27 cellular contexts compared by ENCODE assay signal in the genomic region with DNA sequence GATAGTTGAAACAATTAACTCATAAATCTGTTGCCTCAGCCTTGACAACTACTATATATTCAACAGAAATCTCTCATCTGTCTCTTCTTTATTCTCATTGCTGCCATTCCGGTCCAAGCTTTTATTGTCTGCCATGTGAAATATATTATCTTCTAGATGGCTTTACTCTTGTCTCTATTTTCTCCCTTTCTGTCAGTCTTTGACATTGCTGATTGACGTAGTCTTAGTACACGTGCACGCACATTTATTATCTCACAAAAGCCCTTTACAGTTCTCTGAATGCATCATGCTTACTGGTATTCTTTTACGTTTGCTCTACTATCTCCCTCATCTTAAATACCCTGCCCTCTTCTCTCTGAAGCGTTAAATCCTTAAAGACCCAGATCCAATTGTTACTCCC. TPM values are rescaled to one million over a fixed set of nuclear protein-coding genes. Genes with fewer than 3 reads are reported as not detected.
A peak's percentile ranks its signal among the peaks of the same experiment; 100 is the strongest.
DNase-seq lines count a peak whose midpoint lies in the region; ATAC-seq and TF ChIP-seq lines count a peak whose summit lies in the region.
"Had no signal": no experiment of that assay in that cellular context is flagged by ENCODE, and none has a peak within 500 bp of the region (broad histone marks: within the 10 kb centered on the region; RNA-seq: fewer than 3 reads in every experiment).

No MANE protein-coding gene starts in this region.

- no peak for DNase-seq in T-helper 2 cell treated with Interferon-gamma antibody and Interleukin-4, amounts not matched to agents 5 μg/mL and 100 μg/mL, for 36 hours (ENCODE audit: low spot score)
- DNase-seq in T-helper 2 cell (no peak), immature natural killer cell (no peak), Ammon's horn (ENCODE audit: low spot score) (no peak), NCI-H2081 treated with DMSO at 0.1 percent for 48 hours (lab: John Stamatoyannopoulos, UW) (no peak), C1 segment of cervical spinal cord (lab: John Stamatoyannopoulos, UW) (no peak)
- no peak for DNase-seq in CD4-positive, alpha-beta T cell
- no peak for DNase-seq in activated T-helper 1 cell treated with anti-CD3 and anti-CD28 coated beads, Interleukin-12 subunit alpha, Interleukin-12 subunit beta, Interleukin-2, Interleukin-4 antibody, amounts not matched to agents 30 ng/mL and 10 ng/mL and 1 ng/mL, durations not matched to agents 14 hours and 24 hours and 36 hours (ENCODE audit: low spot score)
- DNase-seq: adrenal gland; DMS153; dorsolateral prefrontal cortex; gastrocnemius medialis; kidney glomerular epithelial cell; mammary epithelial cell; NCI-H1417 treated with DMSO at 0.1 percent for 48 hours; NCI-H2171; NCI-H69; PC-3; SIG-M5; stimulated activated CD4-positive, alpha-beta T cell treated with anti-CD3 and anti-CD28 coated beads, Interleukin-4, amount 100 ng/mL, for 1 hour had no signal

- H3K9me3 Mint-ChIP-seq in T-helper 2 cell treated with Interferon-gamma antibody and Interleukin-4, amounts not matched to agents 5 μg/mL and 100 μg/mL, for 36 hours, result no peaks in the 10 kb centered on the region
- no peaks in the 10 kb centered on the region for H3K9me3 Mint-ChIP-seq in CD4-positive, alpha-beta T cell
- H3K9me3 Mint-ChIP-seq in activated T-helper 1 cell treated with anti-CD3 and anti-CD28 coated beads, Interleukin-12 subunit alpha, Interleukin-12 subunit beta, Interleukin-2, Interleukin-4 antibody, amounts not matched to agents 30 ng/mL and 10 ng/mL and 1 ng/mL, durations not matched to agents 14 hours and 24 hours and 36 hours, result no peaks in the 10 kb centered on the region
- H3K9me3 Mint-ChIP-seq in immature natural killer cell, result no peaks in the 10 kb centered on the region
- H3K9me3 Mint-ChIP-seq: WTC11 had no signal

- no peaks in the 10 kb centered on the region for H3K27me3 ChIP-seq in CD4-positive, alpha-beta T cell (ENCODE audit: control insufficient read depth, insufficient read depth, low read length)
- H3K27me3 ChIP-seq: adrenal gland, cardiac muscle cell, dorsolateral prefrontal cortex, gastrocnemius medialis had no signal

- no peaks in the 10 kb centered on the region for H3K9me3 ChIP-seq in CD4-positive, alpha-beta T cell (ENCODE audit: control insufficient read depth, low read length)
- H3K9me3 ChIP-seq: adrenal gland, gastrocnemius medialis had no signal

- no peaks in the 10 kb centered on the region for H3K27me3 Mint-ChIP-seq in T-helper 2 cell treated with Interferon-gamma antibody and Interleukin-4, amounts not matched to agents 5 μg/mL and 100 μg/mL, for 36 hours (ENCODE audit: low read depth)
- H3K27me3 Mint-ChIP-seq in CD4-positive, alpha-beta T cell, result no peaks in the 10 kb centered on the region
- H3K27me3 Mint-ChIP-seq in activated T-helper 1 cell treated with anti-CD3 and anti-CD28 coated beads, Interleukin-12 subunit alpha, Interleukin-12 subunit beta, Interleukin-2, Interleukin-4 antibody, amounts not matched to agents 30 ng/mL and 10 ng/mL and 1 ng/mL, durations not matched to agents 14 hours and 24 hours and 36 hours (ENCODE audit: insufficient read depth), result no peaks in the 10 kb centered on the region
- peaks cover 2 to 10% (median 5%) of the 10 kb centered on the region in 3 donors for H3K27me3 Mint-ChIP-seq in immature natural killer cell (ENCODE audit: low read depth in 3 of 3)
- H3K27me3 Mint-ChIP-seq: progenitor cell of endocrine pancreas had no signal

- H3K4me3 Mint-ChIP-seq in T-helper 2 cell treated with Interferon-gamma antibody and Interleukin-4, amounts not matched to agents 5 μg/mL and 100 μg/mL, for 36 hours, result peak overlapping the region; percentile 31
- peak overlapping the region; percentile 44 for H3K4me3 Mint-ChIP-seq in CD4-positive, alpha-beta T cell
- peak overlapping the region; percentile 3 for H3K4me3 Mint-ChIP-seq in activated T-helper 1 cell treated with anti-CD3 and anti-CD28 coated beads, Interleukin-12 subunit alpha, Interleukin-12 subunit beta, Interleukin-2, Interleukin-4 antibody, amounts not matched to agents 30 ng/mL and 10 ng/mL and 1 ng/mL, durations not matched to agents 14 hours and 24 hours and 36 hours
- H3K4me3 Mint-ChIP-seq in immature natural killer cell, result peak overlapping the region; percentile 7 to 85 (median 46)
- H3K4me3 Mint-ChIP-seq: WTC11 had no signal

- no peak for ATAC-seq in CD4-positive, alpha-beta T cell (ENCODE audit: poor library complexity)
- ATAC-seq: esophagus mucosa, gastrocnemius medialis, PC-3, WTC11 had no signal

- peaks cover 62% of the 10 kb centered on the region for H3K36me3 Mint-ChIP-seq in T-helper 2 cell treated with Interferon-gamma antibody and Interleukin-4, amounts not matched to agents 5 μg/mL and 100 μg/mL, for 36 hours (ENCODE audit: low read depth)
- peaks cover 56% of the 10 kb centered on the region for H3K36me3 Mint-ChIP-seq in CD4-positive, alpha-beta T cell (ENCODE audit: low read depth)
- peaks cover 28% of the 10 kb centered on the region for H3K36me3 Mint-ChIP-seq in activated T-helper 1 cell treated with anti-CD3 and anti-CD28 coated beads, Interleukin-12 subunit alpha, Interleukin-12 subunit beta, Interleukin-2, Interleukin-4 antibody, amounts not matched to agents 30 ng/mL and 10 ng/mL and 1 ng/mL, durations not matched to agents 14 hours and 24 hours and 36 hours (ENCODE audit: low read depth)
- peaks cover 4 to 7% (median 6%) of the 10 kb centered on the region in 3 donors for H3K36me3 Mint-ChIP-seq in immature natural killer cell

- CTCF ChIA-PET in CD4-positive, alpha-beta T cell (lab: Charles Lee), result no interaction called here

- no peak for TF ChIP-seq CTCF in CD4-positive, alpha-beta T cell (IDR thresholded peaks at IDR 0.05)

- intact Hi-C loops in CD4-positive, alpha-beta T cell (cut with DNase I, micrococcal nuclease), result loop anchor here (2.0 kb wide), 2 partner anchors 23 to 25 kb away; a partner anchor contains a TSS
- intact Hi-C loops in activated T-helper 1 cell treated with anti-CD3 and anti-CD28 coated beads, Interleukin-12 subunit alpha, Interleukin-12 subunit beta, Interleukin-2, Interleukin-4 antibody, amounts not matched to agents 30 ng/mL and 10 ng/mL and 1 ng/mL, durations not matched to agents 14 hours and 24 hours and 36 hours (cut with micrococcal nuclease), result loop anchor here (2.0 kb wide), 2 partner anchors 17 to 49 kb away; a partner anchor contains a TSS

- H3K4me1 Mint-ChIP-seq in T-helper 2 cell treated with Interferon-gamma antibody and Interleukin-4, amounts not matched to agents 5 μg/mL and 100 μg/mL, for 36 hours (ENCODE audit: low read depth), result peaks cover 31% of the 10 kb centered on the region
- H3K4me1 Mint-ChIP-seq in CD4-positive, alpha-beta T cell (ENCODE audit: low read depth), result peaks cover 65% of the 10 kb centered on the region
- peaks cover 42% of the 10 kb centered on the region for H3K4me1 Mint-ChIP-seq in activated T-helper 1 cell treated with anti-CD3 and anti-CD28 coated beads, Interleukin-12 subunit alpha, Interleukin-12 subunit beta, Interleukin-2, Interleukin-4 antibody, amounts not matched to agents 30 ng/mL and 10 ng/mL and 1 ng/mL, durations not matched to agents 14 hours and 24 hours and 36 hours (ENCODE audit: low read depth)
- peaks cover 56 to 69% of the 10 kb centered on the region in 2 donors for H3K4me1 Mint-ChIP-seq in immature natural killer cell

- H3K27ac Mint-ChIP-seq in T-helper 2 cell treated with Interferon-gamma antibody and Interleukin-4, amounts not matched to agents 5 μg/mL and 100 μg/mL, for 36 hours, result peak overlapping the region; percentile 49
- peak overlapping the region; percentile 90 for H3K27ac Mint-ChIP-seq in CD4-positive, alpha-beta T cell
- H3K27ac Mint-ChIP-seq in activated T-helper 1 cell treated with anti-CD3 and anti-CD28 coated beads, Interleukin-12 subunit alpha, Interleukin-12 subunit beta, Interleukin-2, Interleukin-4 antibody, amounts not matched to agents 30 ng/mL and 10 ng/mL and 1 ng/mL, durations not matched to agents 14 hours and 24 hours and 36 hours, result no peak overlapping the region
- peak overlapping the region; percentile 36 to 97 (median 90) for H3K27ac Mint-ChIP-seq in immature natural killer cell

- POLR2A ChIA-PET in CD4-positive, alpha-beta T cell (lab: Charles Lee), result interaction anchor here (1.0 kb wide), 1 partner anchor 25 kb away, joined by 5 read pairs; a partner anchor contains a TSS

- H3K27ac ChIP-seq in CD4-positive, alpha-beta T cell (ENCODE audit: low read depth, low read length), result no peak overlapping the region
- H3K27ac ChIP-seq: adrenal gland, cardiac muscle cell, gastrocnemius medialis had no signal

RNA-seq across cellular contexts. Expression of a gene that starts 5.6 kb away (rescaled TPM):
- total RNA-seq in CD4-positive, alpha-beta T cell, result 100 to 1,000 TPM; 179 to 200 TPM
- total RNA-seq in activated T-helper 1 cell treated with anti-CD3 and anti-CD28 coated beads, Interleukin-12 subunit alpha, Interleukin-12 subunit beta, Interleukin-2, Interleukin-4 antibody, amounts not matched to agents 30 ng/mL and 10 ng/mL and 1 ng/mL, durations not matched to agents 14 hours and 24 hours and 36 hours, result 299 and 303 TPM in 2 replicates
- 100 to 1,000 TPM; 394 to 690 (median 654) TPM for polyA plus RNA-seq in immature natural killer cell

RNA-seq across cellular contexts. Expression of a gene that starts 24.9 kb away (rescaled TPM):
- 1 to 10 TPM; 1.1 to 2.3 TPM for total RNA-seq in CD4-positive, alpha-beta T cell
- 0.41 and 0.73 TPM in 2 replicates for total RNA-seq in activated T-helper 1 cell treated with anti-CD3 and anti-CD28 coated beads, Interleukin-12 subunit alpha, Interleukin-12 subunit beta, Interleukin-2, Interleukin-4 antibody, amounts not matched to agents 30 ng/mL and 10 ng/mL and 1 ng/mL, durations not matched to agents 14 hours and 24 hours and 36 hours
- polyA plus RNA-seq in immature natural killer cell, result 1 to 10 TPM in 1 of 3 donors, under 1 TPM in 1, not detected in 1; 0.78 to 1.4 TPM
- polyA plus RNA-seq: cardiac muscle cell had no signal

RNA-seq across cellular contexts. Expression of a gene that starts 40.2 kb away (rescaled TPM):
- 100 to 1,000 TPM; 319 to 323 TPM for total RNA-seq in CD4-positive, alpha-beta T cell
- 531 and 540 TPM in 2 replicates for total RNA-seq in activated T-helper 1 cell treated with anti-CD3 and anti-CD28 coated beads, Interleukin-12 subunit alpha, Interleukin-12 subunit beta, Interleukin-2, Interleukin-4 antibody, amounts not matched to agents 30 ng/mL and 10 ng/mL and 1 ng/mL, durations not matched to agents 14 hours and 24 hours and 36 hours
- polyA plus RNA-seq in immature natural killer cell, result 1,000 to 10,000 TPM; 1,924 to 3,752 (median 2,420) TPM

RNA-seq across cellular contexts. Expression of a gene that starts 48.1 kb away (rescaled TPM):
- under 1 TPM in 1 of 2 experiments, not detected in 1; 0.36 TPM for total RNA-seq in CD4-positive, alpha-beta T cell
- 0.39 and 0.41 TPM in 2 replicates for total RNA-seq in activated T-helper 1 cell treated with anti-CD3 and anti-CD28 coated beads, Interleukin-12 subunit alpha, Interleukin-12 subunit beta, Interleukin-2, Interleukin-4 antibody, amounts not matched to agents 30 ng/mL and 10 ng/mL and 1 ng/mL, durations not matched to agents 14 hours and 24 hours and 36 hours
- 1 to 10 TPM in 2 of 3 donors, under 1 TPM in 1; 0.72 to 3.4 (median 1.3) TPM for polyA plus RNA-seq in immature natural killer cell
- total RNA-seq: A172, adrenal gland, H4, PC-3, WTC11 had no signal
- polyA plus RNA-seq: BJ had no signal

RNA-seq across cellular contexts. Expression of a gene that starts 48.5 kb away (rescaled TPM):
- 10 to 100 TPM; 17.6 to 18.5 TPM for total RNA-seq in CD4-positive, alpha-beta T cell
- 22.0 TPM in 2 replicates for total RNA-seq in activated T-helper 1 cell treated with anti-CD3 and anti-CD28 coated beads, Interleukin-12 subunit alpha, Interleukin-12 subunit beta, Interleukin-2, Interleukin-4 antibody, amounts not matched to agents 30 ng/mL and 10 ng/mL and 1 ng/mL, durations not matched to agents 14 hours and 24 hours and 36 hours
- 10 to 100 TPM in 2 of 3 donors, 1 to 10 TPM in 1; 4.1 to 20.3 (median 10.0) TPM for polyA plus RNA-seq in immature natural killer cell
